ENCODE assay signal across 8 cellular contexts in genomic region chr14:21098134-21098891, GRCh38. TPM values are rescaled to one million over a fixed set of nuclear protein-coding genes. Genes with fewer than 3 reads are reported as not detected.
DNase-seq lines count a peak whose midpoint lies in the region; ATAC-seq and TF ChIP-seq lines count a peak whose summit lies in the region.

Gene ZNF219, minus strand, starts transcription at chr14:21098655. Its CDS starts 5,064 bp downstream, at chr14:21093591.

- H3K4me1 ChIP-seq in KMS-11 (ENCODE audit: low read depth, poor library complexity, severe bottlenecking) (peaks cover 19% of the 10 kb centered on the region), liver (ENCODE audit: control insufficient read depth in 4 of 4, insufficient read depth in 4 of 4, low read length in 3 of 4) (peaks cover 2 to 19% (median 14%) of the 10 kb centered on the region in 4 donors)

- no peaks in the 10 kb centered on the region for H4K20me1 ChIP-seq in KMS-11 (ENCODE audit: insufficient read depth)

- no peaks in the 10 kb centered on the region for H3K9me3 ChIP-seq in liver (ENCODE audit: control insufficient read depth in 4 of 4, low read length in 3 of 4)

- H3K9ac ChIP-seq in KMS-11 (peak within 1 kb of the TSS; percentile 32; the same call in 1 of the 2 replicates), liver (ENCODE audit: low read depth in 1 of 2, low read length in 2 of 2) (peak within 1 kb of the TSS in 1 of 2 donors; percentile 64)

- TF ChIP-seq RAD21 in liver (IDR thresholded peaks at IDR 0.05), result no peak

- H3K27me3 Mint-ChIP-seq in stimulated activated naive B cell treated with anti-CD40 and anti-IgM and Interleukin-4, amounts not matched to agents 10 μg/mL and 1 μg/mL and 100 μg/mL, for 72 hours, result peaks cover 7 to 23% of the 10 kb centered on the region in 2 donors

- H3K4me2 ChIP-seq in KMS-11, result peak within 1 kb of the TSS; percentile 68

- TF ChIP-seq CTCF in KMS-11 (conservative IDR thresholded peaks at IDR 0.05; ENCODE audit: low read depth, low read length) (no peak), VCaP (conservative IDR thresholded peaks at IDR 0.05) (no peak), liver (IDR thresholded peaks at IDR 0.05; ENCODE audit: low read depth, low read length, missing input control) (no peak)

- DNase-seq in DMS114 treated with DMSO at 0.1 percent for 48 hours (lab: John Stamatoyannopoulos, UW; ENCODE audit: unreplicated experiment), result peak; percentile 30
- peak; percentile 34 for DNase-seq in effector CD8-positive, alpha-beta T cell (lab: John Stamatoyannopoulos, UW)
- no peak for DNase-seq in stimulated activated naive B cell treated with anti-CD40 and anti-IgM and Interleukin-4, amounts not matched to agents 10 μg/mL and 1 μg/mL and 100 μg/mL, for 72 hours

- peaks cover 19 to 34% of the 10 kb centered on the region in 2 donors for H3K4me1 Mint-ChIP-seq in stimulated activated naive B cell treated with anti-CD40 and anti-IgM and Interleukin-4, amounts not matched to agents 10 μg/mL and 1 μg/mL and 100 μg/mL, for 72 hours

- H3K36me3 Mint-ChIP-seq in stimulated activated naive B cell treated with anti-CD40 and anti-IgM and Interleukin-4, amounts not matched to agents 10 μg/mL and 1 μg/mL and 100 μg/mL, for 72 hours, result no peaks in the 10 kb centered on the region

- H3K79me2 ChIP-seq in KMS-11 (ENCODE audit: insufficient read depth, low read depth), result no peaks in the 10 kb centered on the region

- H3K36me3 ChIP-seq in KMS-11 (ENCODE audit: insufficient read depth) (no peaks in the 10 kb centered on the region), liver (ENCODE audit: control insufficient read depth in 4 of 4, insufficient read depth in 3 of 4, low read depth in 1 of 4, low read length in 3 of 4) (no peaks in the 10 kb centered on the region)

- H3K27ac ChIP-seq in KMS-11 (no peak within 1 kb of the TSS), VCaP (peak within 1 kb of the TSS; percentile 76), liver (ENCODE audit: low read depth in 1 of 2, low read length in 2 of 2) (peak within 1 kb of the TSS; percentile 51 to 71)

- WGBS in liver, result 2% methylated on average over 87 of the region's 87 CpGs

- peak; percentile 52 to 59 for ATAC-seq in stimulated activated naive B cell treated with anti-CD40 and anti-IgM and Interleukin-4, amounts not matched to agents 10 μg/mL and 1 μg/mL and 100 μg/mL, for 72 hours (replicated peaks)
- no peak for ATAC-seq in GM19324 (IDR thresholded peaks at IDR 0.05; ENCODE audit: low FRiP score, unreplicated experiment)
- ATAC-seq in HG03432 (IDR thresholded peaks at IDR 0.05; ENCODE audit: unreplicated experiment), result no peak

- H3K9me3 Mint-ChIP-seq in stimulated activated naive B cell treated with anti-CD40 and anti-IgM and Interleukin-4, amounts not matched to agents 10 μg/mL and 1 μg/mL and 100 μg/mL, for 72 hours, result no peaks in the 10 kb centered on the region

- peak within 1 kb of the TSS; percentile 71 for H3K27ac Mint-ChIP-seq in stimulated activated naive B cell treated with anti-CD40 and anti-IgM and Interleukin-4, amounts not matched to agents 10 μg/mL and 1 μg/mL and 100 μg/mL, for 72 hours

- H3K27me3 ChIP-seq in KMS-11 (ENCODE audit: insufficient read depth, low read depth) (no peaks in the 10 kb centered on the region), liver (ENCODE audit: control insufficient read depth in 4 of 4, insufficient read depth in 4 of 4, low read length in 3 of 4) (no peaks in the 10 kb centered on the region)

- peak within 1 kb of the TSS; percentile 80 to 81 for H3K4me3 Mint-ChIP-seq in stimulated activated naive B cell treated with anti-CD40 and anti-IgM and Interleukin-4, amounts not matched to agents 10 μg/mL and 1 μg/mL and 100 μg/mL, for 72 hours

- peak within 1 kb of the TSS; percentile 52; the same call in 1 of the 2 replicates for H2AFZ ChIP-seq in KMS-11 (ENCODE audit: low read depth)

- no peak within 1 kb of the TSS for H3K4me3 ChIP-seq in KMS-11 (IDR thresholded peaks at IDR 0.05; ENCODE audit: insufficient read depth, low read depth, low read length)
- H3K4me3 ChIP-seq in liver (ENCODE audit: low read depth in 1 of 3, low read length in 3 of 3), result peak within 1 kb of the TSS; percentile 55 to 80 (median 71)

TF ChIP-seq in liver, 16 proteins besides CTCF, POLR2A, EP300 and RAD21:
- TF ChIP-seq GABPA (IDR thresholded peaks at IDR 0.05 in 1 of 2, conservative IDR thresholded peaks at IDR 0.05 in 1 of 2), result no peak
- no peak for TF ChIP-seq RXRA (IDR thresholded peaks at IDR 0.05)
- TF ChIP-seq ATF3 (IDR thresholded peaks at IDR 0.05), result no peak
- no peak for TF ChIP-seq ZBTB33 (IDR thresholded peaks at IDR 0.05)
- no peak for TF ChIP-seq YY1 (IDR thresholded peaks at IDR 0.05)
- TF ChIP-seq REST (IDR thresholded peaks at IDR 0.05), result no peak
- TF ChIP-seq SP1 (IDR thresholded peaks at IDR 0.05), result no peak
- TF ChIP-seq EGR1 (IDR thresholded peaks at IDR 0.05; ENCODE audit: low read depth in 2 of 2), result no peak
- no peak for TF ChIP-seq NR2F2 (IDR thresholded peaks at IDR 0.05)
- no peak for TF ChIP-seq TAF1 (conservative IDR thresholded peaks at IDR 0.05)
- TF ChIP-seq FOXA2 (IDR thresholded peaks at IDR 0.05), result no peak
- TF ChIP-seq HNF4A (conservative IDR thresholded peaks at IDR 0.05), result no peak
- TF ChIP-seq JUND (IDR thresholded peaks at IDR 0.05), result no peak
- TF ChIP-seq MAX (IDR thresholded peaks at IDR 0.05), result no peak
- TF ChIP-seq FOXA1 (IDR thresholded peaks at IDR 0.05), result no peak
- no peak for TF ChIP-seq HNF4G (IDR thresholded peaks at IDR 0.05)

RNA-seq across cellular contexts. Expression of gene ZNF219, which starts in this region (rescaled TPM):
- 1 to 10 TPM; 4.7 to 6.2 TPM for total RNA-seq in liver
- 10 to 100 TPM in 1 of 2 donors, 1 to 10 TPM in 1; 1.3 to 10.5 TPM for polyA plus RNA-seq in liver

Comparison
In these comparisons a context has a peak if more than half of its experiments do, and no peak if none do; other contexts are left out.
1. ATAC-seq: peak in stimulated activated naive B cell treated with anti-CD40 and anti-IgM and Interleukin-4, amounts not matched to agents 10 μg/mL and 1 μg/mL and 100 μg/mL, for 72 hours (2 of 2); none in GM19324 (single experiment) and HG03432 (single experiment).